10 cellular contexts compared by ENCODE assay signal in the genomic region with DNA sequence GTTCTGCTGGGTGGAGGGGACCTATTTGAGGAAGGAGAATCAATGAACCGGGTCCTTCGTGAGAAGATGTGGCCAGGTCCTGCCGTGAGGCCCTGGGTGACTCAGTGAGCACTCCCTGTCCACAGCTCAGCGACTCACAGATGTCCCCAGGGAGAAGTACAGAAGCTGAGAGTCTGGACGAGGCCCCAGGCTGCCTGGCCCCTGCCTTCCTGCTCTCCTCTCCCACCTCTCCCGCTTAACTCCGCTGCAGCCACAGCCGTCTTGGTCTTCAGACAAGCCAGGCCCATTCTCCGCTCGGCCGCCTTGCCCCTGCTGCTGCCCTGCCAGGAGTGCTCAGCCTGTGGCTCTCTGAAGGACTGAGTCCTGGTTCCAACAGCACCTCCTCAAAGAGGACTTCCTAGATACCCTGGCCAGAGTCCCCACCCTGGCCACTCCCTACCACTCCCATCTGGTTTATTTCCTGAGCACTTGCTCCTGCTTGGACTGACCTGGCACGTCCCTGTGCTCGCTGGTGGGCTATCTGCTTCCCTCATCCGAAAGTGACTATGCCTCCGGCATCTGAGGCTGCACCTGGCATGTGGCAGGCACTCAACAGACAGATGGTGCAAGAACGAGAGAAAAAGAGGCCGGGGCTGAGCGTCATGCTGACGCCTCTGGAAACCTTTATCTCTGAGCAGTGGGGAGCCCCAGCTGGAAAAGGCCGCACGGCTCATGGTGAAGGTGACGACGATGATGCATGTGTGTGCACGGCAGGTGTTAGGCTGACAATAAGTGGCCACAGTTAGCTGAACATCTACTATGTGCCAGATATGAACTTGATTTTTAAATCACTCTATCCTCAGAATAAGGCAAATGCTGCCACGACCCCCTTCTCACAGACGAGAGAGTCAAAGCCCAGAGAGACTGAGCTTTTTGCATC. TPM values are rescaled to one million over a fixed set of nuclear protein-coding genes. Genes with fewer than 3 reads are reported as not detected.
DNase-seq lines count a peak whose midpoint lies in the region; ATAC-seq and TF ChIP-seq lines count a peak whose summit lies in the region.
"Had no signal": no experiment of that assay in that cellular context is flagged by ENCODE, and none has a peak within 500 bp of the region (broad histone marks: within the 10 kb centered on the region; RNA-seq: fewer than 3 reads in every experiment).

No MANE protein-coding gene starts in this region.

- no peak for TF ChIP-seq CTCF in HFFc6 (IDR thresholded peaks at IDR 0.05)

- H3K36me3 Mint-ChIP-seq in stimulated activated naive CD8-positive, alpha-beta T cell treated with anti-CD3 and anti-CD28 coated beads, Interleukin-15, Interleukin-2, amounts not matched to agents 100 ng/mL and 50 ng/mL, for 24 hours (ENCODE audit: low read depth) = no peaks in the 10 kb centered on the region
- no peaks in the 10 kb centered on the region for H3K36me3 Mint-ChIP-seq in HFFc6 (ENCODE audit: low read depth)
- H3K36me3 Mint-ChIP-seq: activated naive CD4-positive, alpha-beta T cell treated with anti-CD3 and anti-CD28 coated beads, Interleukin-2, amount 10 ng/mL, durations not matched to agents 7 days and 5 days had no signal

- ATAC-seq in stimulated activated naive CD8-positive, alpha-beta T cell treated with anti-CD3 and anti-CD28 coated beads, Interleukin-15, Interleukin-2, amounts not matched to agents 100 U/mL and 50 U/mL, for 24 hours = no peak
- ATAC-seq in HG03066 (IDR thresholded peaks at IDR 0.05; ENCODE audit: low read depth, unreplicated experiment) = peak; percentile 51

- peak overlapping the region; percentile 43 for H3K27ac Mint-ChIP-seq in stimulated activated naive CD8-positive, alpha-beta T cell treated with anti-CD3 and anti-CD28 coated beads, Interleukin-15, Interleukin-2, amounts not matched to agents 100 ng/mL and 50 ng/mL, for 24 hours
- no peak overlapping the region for H3K27ac Mint-ChIP-seq in HFFc6
- H3K27ac Mint-ChIP-seq: activated naive CD4-positive, alpha-beta T cell treated with anti-CD3 and anti-CD28 coated beads, Interleukin-2, amount 10 ng/mL, durations not matched to agents 7 days and 5 days had no signal

- no peaks in the 10 kb centered on the region for H3K27me3 Mint-ChIP-seq in stimulated activated naive CD8-positive, alpha-beta T cell treated with anti-CD3 and anti-CD28 coated beads, Interleukin-15, Interleukin-2, amounts not matched to agents 100 ng/mL and 50 ng/mL, for 24 hours
- no peaks in the 10 kb centered on the region; the same call in 1 of the 2 replicates for H3K27me3 Mint-ChIP-seq in HFFc6 (ENCODE audit: insufficient read depth)

- H3K4me1 Mint-ChIP-seq in stimulated activated naive CD8-positive, alpha-beta T cell treated with anti-CD3 and anti-CD28 coated beads, Interleukin-15, Interleukin-2, amounts not matched to agents 100 ng/mL and 50 ng/mL, for 24 hours (ENCODE audit: low read depth) = peaks cover 17% of the 10 kb centered on the region
- peaks cover 45% of the 10 kb centered on the region for H3K4me1 Mint-ChIP-seq in HFFc6 (ENCODE audit: low read depth)

- no peak for DNase-seq in stimulated activated naive CD8-positive, alpha-beta T cell treated with anti-CD3 and anti-CD28 coated beads, Interleukin-15, Interleukin-2, amounts not matched to agents 100 U/mL and 50 U/mL, for 24 hours
- DNase-seq in SHP77 treated with DMSO at 0.1 percent for 48 hours (lab: John Stamatoyannopoulos, UW) = peak; percentile 100
- DNase-seq in hepatic stellate cell (ENCODE audit: low spot score) = no peak
- DNase-seq in HFFc6 = no peak
- DNase-seq in NCI-H2107 treated with DMSO at 0.1 percent for 48 hours (lab: John Stamatoyannopoulos, UW; ENCODE audit: unreplicated experiment) = no peak
- no peak for DNase-seq in HK-2 (ENCODE audit: unreplicated experiment)
- DNase-seq: activated naive CD4-positive, alpha-beta T cell treated with anti-CD3 and anti-CD28 coated beads, Interleukin-2, amount 10 ng/mL, durations not matched to agents 7 days and 5 days had no signal

- H3K9me3 Mint-ChIP-seq in stimulated activated naive CD8-positive, alpha-beta T cell treated with anti-CD3 and anti-CD28 coated beads, Interleukin-15, Interleukin-2, amounts not matched to agents 100 ng/mL and 50 ng/mL, for 24 hours = no peaks in the 10 kb centered on the region
- H3K9me3 Mint-ChIP-seq in HFFc6 = no peaks in the 10 kb centered on the region
- H3K9me3 Mint-ChIP-seq: activated naive CD4-positive, alpha-beta T cell treated with anti-CD3 and anti-CD28 coated beads, Interleukin-2, amount 10 ng/mL, durations not matched to agents 7 days and 5 days had no signal

- H3K4me3 Mint-ChIP-seq in stimulated activated naive CD8-positive, alpha-beta T cell treated with anti-CD3 and anti-CD28 coated beads, Interleukin-15, Interleukin-2, amounts not matched to agents 100 ng/mL and 50 ng/mL, for 24 hours = no peak overlapping the region
- H3K4me3 Mint-ChIP-seq in HFFc6 = no peak overlapping the region
- H3K4me3 Mint-ChIP-seq: activated naive CD4-positive, alpha-beta T cell treated with anti-CD3 and anti-CD28 coated beads, Interleukin-2, amount 10 ng/mL, durations not matched to agents 7 days and 5 days had no signal

RNA-seq across cellular contexts. Expression of a gene that starts 9.2 kb away (rescaled TPM):
- total RNA-seq in HFFc6 (2021; fragmentation: NEBNext Ultra II Directional; extraction: Animal tissue kit (Norgen Biotek cat#: 25700)) = not detected
- total RNA-seq: fibroblast of lung had no signal
